ENCODE assay signal across 9 cellular contexts in genomic region chr5:35876922-35877321, GRCh38. TPM values are rescaled to one million over a fixed set of nuclear protein-coding genes. Genes with fewer than 3 reads are reported as not detected.
DNase-seq lines count a peak whose midpoint lies in the region; ATAC-seq and TF ChIP-seq lines count a peak whose summit lies in the region.
"Had no signal": no experiment of that assay in that cellular context is flagged by ENCODE, and none has a peak within 500 bp of the region (broad histone marks: within the 10 kb centered on the region; RNA-seq: fewer than 3 reads in every experiment).

No MANE protein-coding gene starts in this region.

- H3K36me3 Mint-ChIP-seq in naive thymus-derived CD8-positive, alpha-beta T cell, result peaks cover 38 to 86% (median 82%) of the 10 kb centered on the region in 3 donors

- no peak overlapping the region for H3K18ac ChIP-seq in mesendoderm (ENCODE audit: low read length)

- DNase-seq in DND-41, result no peak
- DNase-seq in M059J (ENCODE audit: low read depth), result peak; percentile 86
- peak; percentile 29 for DNase-seq in mammary epithelial cell
- DNase-seq in naive thymus-derived CD8-positive, alpha-beta T cell, result no peak
- no peak for DNase-seq in sigmoid colon
- DNase-seq in mesendoderm, result no peak
- DNase-seq: heart right ventricle, stomach had no signal

- no peak overlapping the region for H4K8ac ChIP-seq in mesendoderm (ENCODE audit: low read depth, low read length)

- ATAC-seq in DND-41 (ENCODE audit: insufficient read depth, low read depth), result 0 out of 3 replicates have a peak, but pooled peaks have one; percentile 7
- no peak for ATAC-seq in naive thymus-derived CD8-positive, alpha-beta T cell
- no peak for ATAC-seq in GM18861 (IDR thresholded peaks at IDR 0.05; ENCODE audit: unreplicated experiment)

- H2BK5ac ChIP-seq in mesendoderm (ENCODE audit: low read length), result no peak overlapping the region

- no peaks in the 10 kb centered on the region for H3K27me3 Mint-ChIP-seq in naive thymus-derived CD8-positive, alpha-beta T cell

- CTCF ChIA-PET in mammary epithelial cell (lab: Charles Lee; ENCODE audit: low non-redundant PET), result no interaction called here

- no TSS peak for BruUV-seq in mammary epithelial cell (replicated peaks; lab: Mats Ljungman, UMichigan)

- in situ Hi-C loops in mammary epithelial cell (cut with MboI; ENCODE audit: low sequenced_read_pairs in 2 of 2), result no loop called here

- no peak overlapping the region for H2AFZ ChIP-seq in DND-41 (ENCODE audit: low read depth, low read length)
- no peak overlapping the region for H2AFZ ChIP-seq in mammary epithelial cell (ENCODE audit: low read depth, low read length)

- H3K36me3 ChIP-seq in DND-41 (ENCODE audit: insufficient read depth, low read length) (peaks cover 77% of the 10 kb centered on the region), mammary epithelial cell (ENCODE audit: insufficient read depth, low read length) (no peaks in the 10 kb centered on the region), sigmoid colon (no peaks in the 10 kb centered on the region), mesendoderm (ENCODE audit: control insufficient read depth, insufficient read depth, low read length) (no peaks in the 10 kb centered on the region)
- H3K36me3 ChIP-seq: stomach had no signal

- H3K4me3 ChIP-seq in DND-41 (ENCODE audit: low read depth in 1 of 2, low read length in 2 of 2) (no peak overlapping the region), mammary epithelial cell (replicated peaks in 1 of 3; ENCODE audit: insufficient read depth in 1 of 3, low read depth in 2 of 3, low read length in 3 of 3) (no peak overlapping the region), sigmoid colon (no peak overlapping the region), mesendoderm (ENCODE audit: low read length) (no peak overlapping the region)
- H3K4me3 ChIP-seq: heart right ventricle, stomach had no signal

- intact Hi-C loops in mammary epithelial cell (cut with micrococcal nuclease) (no loop called here), sigmoid colon (cut with DNase I) (no loop called here)

- H3K4me2 ChIP-seq in DND-41 (ENCODE audit: insufficient read depth, low read length) (no peak overlapping the region; the same call in 1 of the 2 replicates), mammary epithelial cell (ENCODE audit: insufficient read depth, low read depth, low read length) (no peak overlapping the region), mesendoderm (ENCODE audit: low read length) (no peak overlapping the region)

- H3K79me2 ChIP-seq in DND-41 (ENCODE audit: insufficient read depth, low read length) (peaks cover 75% of the 10 kb centered on the region), mammary epithelial cell (ENCODE audit: insufficient read depth, low read length) (no peaks in the 10 kb centered on the region), mesendoderm (ENCODE audit: control insufficient read depth, insufficient read depth, low read length) (no peaks in the 10 kb centered on the region)

- no peak for TF ChIP-seq EP300 in sigmoid colon (IDR thresholded peaks at IDR 0.05)

- no peak for TF ChIP-seq POLR2A in sigmoid colon (IDR thresholded peaks at IDR 0.05)

- no peaks in the 10 kb centered on the region for H3K79me1 ChIP-seq in mesendoderm (ENCODE audit: low read length)

- H3K9ac ChIP-seq in DND-41 (ENCODE audit: low read depth, low read length) (peak overlapping the region; percentile 1; the same call in 1 of the 2 replicates), mammary epithelial cell (ENCODE audit: insufficient read depth, low read length) (no peak overlapping the region), mesendoderm (ENCODE audit: low read length) (no peak overlapping the region)

- H3K27ac ChIP-seq in DND-41 (ENCODE audit: low read length) (peak overlapping the region; percentile 96), mammary epithelial cell (ENCODE audit: insufficient read depth, low read depth, low read length) (no peak overlapping the region), sigmoid colon (no peak overlapping the region), mesendoderm (ENCODE audit: low read depth, low read length) (no peak overlapping the region)
- H3K27ac ChIP-seq: heart right ventricle, stomach had no signal

- peak overlapping the region in 8 of 10 donors; percentile 15 to 78 (median 42) for H3K4me3 Mint-ChIP-seq in naive thymus-derived CD8-positive, alpha-beta T cell

- peak overlapping the region; percentile 82 to 97 (median 86) for H3K27ac Mint-ChIP-seq in naive thymus-derived CD8-positive, alpha-beta T cell

- peaks cover 0 to 19% (median 2%) of the 10 kb centered on the region in 9 donors for H3K9me3 Mint-ChIP-seq in naive thymus-derived CD8-positive, alpha-beta T cell

- H2BK15ac ChIP-seq in mesendoderm (replicated peaks; ENCODE audit: low read depth), result no peak overlapping the region

- 54% methylated on average over 3 of the region's 3 CpGs for WGBS in mammary epithelial cell (ENCODE audit: low coverage, missing lambda C conversion rate)
- 10 to 37% methylated on average over 3 of the region's 3 CpGs for WGBS in sigmoid colon, 2 donors
- WGBS in mesendoderm (ENCODE audit: extremely low coverage, insufficient coverage, low lambda C conversion rate), result no CpG with 5 or more reads among the region's 3 CpGs

- TF ChIP-seq CTCF in DND-41 (IDR thresholded peaks at IDR 0.05; ENCODE audit: borderline replicate concordance, extremely low read depth, low read length, poor library complexity, severe bottlenecking), result no peak
- TF ChIP-seq CTCF in mammary epithelial cell (conservative IDR thresholded peaks at IDR 0.05 in 1 of 2, IDR thresholded peaks at IDR 0.05 in 1 of 2; ENCODE audit: extremely low read depth in 1 of 2, insufficient read depth in 1 of 2, low read depth in 1 of 2, low read length in 2 of 2), result no peak
- TF ChIP-seq CTCF in sigmoid colon (IDR thresholded peaks at IDR 0.05), result no peak

- H3K4ac ChIP-seq in mesendoderm (ENCODE audit: low read depth, low read length), result no peak overlapping the region

- dilution Hi-C loops in mammary epithelial cell (cut with HindIII; ENCODE audit: low sequenced_read_pairs), result no loop called here

- peaks cover 44 to 92% (median 88%) of the 10 kb centered on the region in 4 donors for H3K4me1 Mint-ChIP-seq in naive thymus-derived CD8-positive, alpha-beta T cell

- H2BK120ac ChIP-seq in mesendoderm (ENCODE audit: low read depth, low read length), result no peak overlapping the region

- H3K56ac ChIP-seq in mesendoderm (ENCODE audit: low read length), result no peak overlapping the region

- no peak overlapping the region for H3K23ac ChIP-seq in mesendoderm (ENCODE audit: low read length)

- H3K9me3 ChIP-seq in DND-41 (ENCODE audit: insufficient read depth, low read length, severe bottlenecking) (no peaks in the 10 kb centered on the region), mammary epithelial cell (replicated peaks; ENCODE audit: insufficient read depth, low read length) (no peaks in the 10 kb centered on the region), sigmoid colon (no peaks in the 10 kb centered on the region)
- H3K9me3 ChIP-seq: heart right ventricle, stomach had no signal

- no peak overlapping the region for H2AK5ac ChIP-seq in mesendoderm (ENCODE audit: low read length)

- no peak overlapping the region for H4K5ac ChIP-seq in mesendoderm (ENCODE audit: low read length)

- peaks cover 99% of the 10 kb centered on the region for H3K4me1 ChIP-seq in DND-41 (ENCODE audit: insufficient read depth, low read length)
- H3K4me1 ChIP-seq in mammary epithelial cell (ENCODE audit: insufficient read depth, low read length), result no peaks in the 10 kb centered on the region
- H3K4me1 ChIP-seq in sigmoid colon, result no peaks in the 10 kb centered on the region
- H3K4me1 ChIP-seq in mesendoderm (ENCODE audit: control insufficient read depth, low read depth, low read length), result no peaks in the 10 kb centered on the region
- H3K4me1 ChIP-seq: stomach had no signal

- POLR2A ChIA-PET in naive thymus-derived CD8-positive, alpha-beta T cell (lab: Charles Lee), result interaction anchor here (1.0 to 10.9 kb wide), 4 partner anchors 17 to 98 kb away, joined by 3 to 250 read pairs (median 38); partner anchors contain the start of gene IL7R

- H3K27me3 ChIP-seq in DND-41 (ENCODE audit: insufficient read depth, low read length, poor library complexity), result no peaks in the 10 kb centered on the region
- H3K27me3 ChIP-seq in mammary epithelial cell (ENCODE audit: insufficient read depth, low read length), result no peaks in the 10 kb centered on the region
- no peaks in the 10 kb centered on the region for H3K27me3 ChIP-seq in sigmoid colon
- H3K27me3 ChIP-seq in mesendoderm (ENCODE audit: insufficient read depth, low read length, poor library complexity), result no peaks in the 10 kb centered on the region
- H3K27me3 ChIP-seq: heart right ventricle, stomach had no signal

- no peaks in the 10 kb centered on the region for H4K20me1 ChIP-seq in DND-41 (ENCODE audit: insufficient read depth, low read length)
- H4K20me1 ChIP-seq in mammary epithelial cell (ENCODE audit: insufficient read depth, low read length), result no peaks in the 10 kb centered on the region

RNA-seq across cellular contexts. Expression of gene IL7R, which starts 20.2 kb away (rescaled TPM):
- total RNA-seq in M059J (2014; rRNA removed; shearing (Covaris generic)), result 20.4 and 30.7 TPM in 2 replicates
- total RNA-seq in mammary epithelial cell, result 1 to 10 TPM; 1.0 to 9.2 TPM
- 5.3 TPM for polyA plus RNA-seq in mammary epithelial cell
- 2.6 TPM for polyA minus RNA-seq in mammary epithelial cell
- total RNA-seq in naive thymus-derived CD8-positive, alpha-beta T cell, result 1,000 to 10,000 TPM; 1,319 to 1,437 TPM
- polyA plus RNA-seq in naive thymus-derived CD8-positive, alpha-beta T cell, result 100 to 1,000 TPM; 569 to 668 (median 661) TPM
- 1 to 10 TPM; 2.1 to 4.7 (median 3.9) TPM for total RNA-seq in sigmoid colon
- polyA plus RNA-seq in sigmoid colon, result 10 to 100 TPM in 1 of 3 donors, 1 to 10 TPM in 2; 1.4 to 65.8 (median 1.8) TPM
- polyA plus RNA-seq in mesendoderm (2013, experiment 1 of 2), result under 0.01 TPM
- polyA plus RNA-seq in mesendoderm (2013, experiment 2 of 2), result 0.04 TPM

Comparison
In these comparisons a context has a peak if more than half of its experiments do, and no peak if none do; other contexts are left out.
1. DNase-seq: peak in M059J (single experiment) and mammary epithelial cell (single experiment); none in DND-41 (single experiment), naive thymus-derived CD8-positive, alpha-beta T cell (0 of 10), sigmoid colon (single experiment) and mesendoderm (single experiment).
2. RNA of gene IL7R, which starts 20.2 kb away (total RNA-seq): 1,319 to 1,437 TPM in naive thymus-derived CD8-positive, alpha-beta T cell; 20.4 to 30.7 TPM in M059J, 1.0 to 9.2 TPM in mammary epithelial cell and 2.1 to 4.7 TPM in sigmoid colon; every median in the first group is over 10 times any median in the second.